Comparison of ENCODE assay signal across 8 cellular contexts in genomic region chr9:36148652-36149051, GRCh38. TPM values are rescaled to one million over a fixed set of nuclear protein-coding genes. Genes with fewer than 3 reads are reported as not detected.
DNase-seq lines count a peak whose midpoint lies in the region; ATAC-seq and TF ChIP-seq lines count a peak whose summit lies in the region.

No MANE protein-coding gene starts in this region.

- no peaks in the 10 kb centered on the region for H3K27me3 Mint-ChIP-seq in activated CD4-positive, alpha-beta T cell treated with anti-CD3 and anti-CD28 coated beads, Interleukin-2, amount 10 ng/mL, durations not matched to agents 7 days and 5 days
- no peaks in the 10 kb centered on the region for H3K27me3 Mint-ChIP-seq in memory B cell

- peak overlapping the region; percentile 67 for H3K27ac Mint-ChIP-seq in activated CD4-positive, alpha-beta T cell treated with anti-CD3 and anti-CD28 coated beads, Interleukin-2, amount 10 ng/mL, durations not matched to agents 7 days and 5 days
- peak overlapping the region; percentile 16 for H3K27ac Mint-ChIP-seq in memory B cell

- H3K4me3 ChIP-seq in choroid plexus epithelial cell (ENCODE audit: low read depth, low read length), result no peak overlapping the region

- peak; percentile 91 for DNase-seq in HS-5 (ENCODE audit: low read depth)
- DNase-seq in activated CD4-positive, alpha-beta T cell treated with anti-CD3 and anti-CD28 coated beads, Interleukin-2, amount 10 ng/mL, durations not matched to agents 7 days and 5 days, result peak; percentile 62
- DNase-seq in choroid plexus epithelial cell (ENCODE audit: low read depth), result peak; percentile 99
- DNase-seq in memory B cell (ENCODE audit: low spot score in 2 of 2), result no peak
- DNase-seq in stimulated activated CD8-positive, alpha-beta memory T cell treated with anti-CD3 and anti-CD28 coated beads, Interleukin-4, amount 100 ng/mL, for 24 hours (ENCODE audit: low read depth), result peak; percentile 67
- DNase-seq in NCI-H1092 (lab: John Stamatoyannopoulos, UW), result no peak

- no peak overlapping the region for H3K4me3 Mint-ChIP-seq in activated CD4-positive, alpha-beta T cell treated with anti-CD3 and anti-CD28 coated beads, Interleukin-2, amount 10 ng/mL, durations not matched to agents 7 days and 5 days
- H3K4me3 Mint-ChIP-seq in memory B cell, result no peak overlapping the region

- H3K4me1 Mint-ChIP-seq in activated CD4-positive, alpha-beta T cell treated with anti-CD3 and anti-CD28 coated beads, Interleukin-2, amount 10 ng/mL, durations not matched to agents 7 days and 5 days, result peaks cover 92% of the 10 kb centered on the region
- peaks cover 57% of the 10 kb centered on the region for H3K4me1 Mint-ChIP-seq in memory B cell

- POLR2A ChIA-PET in activated CD4-positive, alpha-beta T cell treated with anti-CD3 and anti-CD28 coated beads, Interleukin-2, amount 10 ng/mL, durations not matched to agents 7 days and 5 days (lab: Charles Lee), result no interaction called here

- H3K9me3 Mint-ChIP-seq in activated CD4-positive, alpha-beta T cell treated with anti-CD3 and anti-CD28 coated beads, Interleukin-2, amount 10 ng/mL, durations not matched to agents 7 days and 5 days, result peaks cover 17% of the 10 kb centered on the region
- peaks cover 6% of the 10 kb centered on the region for H3K9me3 Mint-ChIP-seq in memory B cell

- ATAC-seq in GM18498 (IDR thresholded peaks at IDR 0.05; ENCODE audit: unreplicated experiment), result peak; percentile 55
- ATAC-seq in memory B cell (ENCODE audit: low read depth), result no peak
- no peak for ATAC-seq in HG03135 (IDR thresholded peaks at IDR 0.05; ENCODE audit: unreplicated experiment)

- TF ChIP-seq CTCF in choroid plexus epithelial cell (conservative IDR thresholded peaks at IDR 0.05; ENCODE audit: low read depth, low read length), result no peak

- H3K36me3 Mint-ChIP-seq in activated CD4-positive, alpha-beta T cell treated with anti-CD3 and anti-CD28 coated beads, Interleukin-2, amount 10 ng/mL, durations not matched to agents 7 days and 5 days (ENCODE audit: low read depth), result peaks cover 72% of the 10 kb centered on the region
- peaks cover 16% of the 10 kb centered on the region for H3K36me3 Mint-ChIP-seq in memory B cell

- CTCF ChIA-PET in activated CD4-positive, alpha-beta T cell treated with anti-CD3 and anti-CD28 coated beads, Interleukin-2, amount 10 ng/mL, durations not matched to agents 7 days and 5 days (lab: Charles Lee), result interaction anchor here (0.8 to 6.8 kb wide), 6 partner anchors 9 to 46 kb away, joined by 3 to 37 read pairs (median 5); partner anchors contain the start of genes CLTA and GLIPR2

RNA-seq across cellular contexts. Expression of gene GLIPR2, which starts 12.1 kb away (rescaled TPM):
- total RNA-seq in activated CD4-positive, alpha-beta T cell treated with anti-CD3 and anti-CD28 coated beads, Interleukin-2, amount 10 ng/mL, durations not matched to agents 7 days and 5 days, result 10 to 100 TPM; 53.9 to 58.4 TPM

RNA-seq across cellular contexts. Expression of gene CCIN, which starts 20.5 kb away (rescaled TPM):
- total RNA-seq in activated CD4-positive, alpha-beta T cell treated with anti-CD3 and anti-CD28 coated beads, Interleukin-2, amount 10 ng/mL, durations not matched to agents 7 days and 5 days, result under 1 TPM in 1 of 2 experiments, not detected in 1; 0.17 TPM

RNA-seq across cellular contexts. Expression of gene CLTA, which starts 42.1 kb away (rescaled TPM):
- total RNA-seq in activated CD4-positive, alpha-beta T cell treated with anti-CD3 and anti-CD28 coated beads, Interleukin-2, amount 10 ng/mL, durations not matched to agents 7 days and 5 days, result 100 to 1,000 TPM; 156 to 158 TPM

Comparison
In these comparisons a context has a peak if more than half of its experiments do, and no peak if none do; other contexts are left out.
1. DNase-seq: peak in HS-5 (single experiment), activated CD4-positive, alpha-beta T cell treated with anti-CD3 and anti-CD28 coated beads, Interleukin-2, amount 10 ng/mL, durations not matched to agents 7 days and 5 days (single experiment), choroid plexus epithelial cell (single experiment) and stimulated activated CD8-positive, alpha-beta memory T cell treated with anti-CD3 and anti-CD28 coated beads, Interleukin-4, amount 100 ng/mL, for 24 hours (single experiment); none in memory B cell (0 of 2) and NCI-H1092 (single experiment).